16 cellular contexts compared by ENCODE assay signal in the genomic region with DNA sequence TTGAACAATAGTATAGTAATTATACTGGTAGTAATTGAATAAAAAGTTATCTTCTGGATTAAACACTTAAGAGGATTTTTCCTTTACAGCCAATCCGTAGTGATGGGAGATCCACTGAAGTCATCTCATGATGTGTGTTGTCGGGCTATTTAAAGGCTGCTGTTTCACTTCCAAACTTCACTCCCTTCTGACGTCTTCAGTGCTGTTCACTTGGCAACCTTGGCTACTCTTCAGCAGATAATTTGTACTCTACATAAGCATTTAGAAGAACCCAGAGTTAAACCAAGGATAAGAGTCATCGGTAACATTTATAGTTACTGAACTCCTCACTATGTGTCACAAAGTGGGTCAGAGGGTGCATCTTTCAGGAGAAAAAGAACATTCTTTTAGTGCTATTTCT.
DNase-seq lines count a peak whose midpoint lies in the region; ATAC-seq and TF ChIP-seq lines count a peak whose summit lies in the region.
"Had no signal": no experiment of that assay in that cellular context is flagged by ENCODE, and none has a peak within 500 bp of the region (broad histone marks: within the 10 kb centered on the region; RNA-seq: fewer than 3 reads in every experiment).

No MANE protein-coding gene starts in this region.

- peaks cover 0 to 6% of the 10 kb centered on the region in 2 donors for H3K4me1 ChIP-seq in right atrium auricular region

- no peak overlapping the region for H3K4me3 ChIP-seq in right atrium auricular region

- H3K9me3 Mint-ChIP-seq in central memory CD8-positive, alpha-beta T cell, result no peaks in the 10 kb centered on the region
- no peaks in the 10 kb centered on the region for H3K9me3 Mint-ChIP-seq in natural killer cell treated with Interleukin-12 subunit alpha and Interleukin-12 subunit beta and Interleukin-15 and Interleukin-18, amount 100 ng/mL, for 72 hours
- H3K9me3 Mint-ChIP-seq: endodermal cell; neural crest cell; stimulated activated naive CD8-positive, alpha-beta T cell treated with anti-CD3 and anti-CD28 coated beads, Interleukin-15, amount 100 ng/mL, for 72 hours had no signal

- H3K4me1 Mint-ChIP-seq in central memory CD8-positive, alpha-beta T cell, result no peaks in the 10 kb centered on the region
- no peaks in the 10 kb centered on the region for H3K4me1 Mint-ChIP-seq in natural killer cell treated with Interleukin-12 subunit alpha and Interleukin-12 subunit beta and Interleukin-15 and Interleukin-18, amount 100 ng/mL, for 72 hours (ENCODE audit: low read depth in 2 of 2)
- H3K4me1 Mint-ChIP-seq: endodermal cell; stimulated activated naive CD8-positive, alpha-beta T cell treated with anti-CD3 and anti-CD28 coated beads, Interleukin-15, amount 100 ng/mL, for 72 hours had no signal

- H3K27ac Mint-ChIP-seq in central memory CD8-positive, alpha-beta T cell (ENCODE audit: low read depth), result no peak overlapping the region
- H3K27ac Mint-ChIP-seq in natural killer cell treated with Interleukin-12 subunit alpha and Interleukin-12 subunit beta and Interleukin-15 and Interleukin-18, amount 100 ng/mL, for 72 hours, result no peak overlapping the region
- H3K27ac Mint-ChIP-seq: endodermal cell; stimulated activated naive CD8-positive, alpha-beta T cell treated with anti-CD3 and anti-CD28 coated beads, Interleukin-15, amount 100 ng/mL, for 72 hours had no signal

- H3K27me3 Mint-ChIP-seq in central memory CD8-positive, alpha-beta T cell, result no peaks in the 10 kb centered on the region
- no peaks in the 10 kb centered on the region for H3K27me3 Mint-ChIP-seq in natural killer cell treated with Interleukin-12 subunit alpha and Interleukin-12 subunit beta and Interleukin-15 and Interleukin-18, amount 100 ng/mL, for 72 hours

- no peaks in the 10 kb centered on the region for H3K27me3 ChIP-seq in right atrium auricular region

- peak; percentile 40 for ATAC-seq in central memory CD8-positive, alpha-beta T cell (replicated peaks; ENCODE audit: extremely low read depth, poor library complexity, severe bottlenecking)
- no peak for ATAC-seq in natural killer cell treated with Interleukin-12 subunit alpha and Interleukin-12 subunit beta and Interleukin-15 and Interleukin-18, amount 100 ng/mL, for 72 hours
- ATAC-seq in HG02610 (IDR thresholded peaks at IDR 0.05; ENCODE audit: unreplicated experiment) (no peak), GM19023 (IDR thresholded peaks at IDR 0.05; ENCODE audit: unreplicated experiment) (no peak)
- ATAC-seq: HCT116; stimulated activated naive CD8-positive, alpha-beta T cell treated with anti-CD3 and anti-CD28 coated beads, Interleukin-15, amount 100 ng/mL, for 72 hours had no signal

- H3K36me3 Mint-ChIP-seq in central memory CD8-positive, alpha-beta T cell (ENCODE audit: insufficient read depth), result no peaks in the 10 kb centered on the region
- no peaks in the 10 kb centered on the region for H3K36me3 Mint-ChIP-seq in natural killer cell treated with Interleukin-12 subunit alpha and Interleukin-12 subunit beta and Interleukin-15 and Interleukin-18, amount 100 ng/mL, for 72 hours

- H3K9me3 ChIP-seq in right atrium auricular region, result no peaks in the 10 kb centered on the region

- no peaks in the 10 kb centered on the region for H3K36me3 ChIP-seq in right atrium auricular region

- no peak for TF ChIP-seq CTCF in right atrium auricular region (IDR thresholded peaks at IDR 0.05)

- no peak overlapping the region for H3K4me3 Mint-ChIP-seq in central memory CD8-positive, alpha-beta T cell
- H3K4me3 Mint-ChIP-seq in natural killer cell treated with Interleukin-12 subunit alpha and Interleukin-12 subunit beta and Interleukin-15 and Interleukin-18, amount 100 ng/mL, for 72 hours, result no peak overlapping the region
- H3K4me3 Mint-ChIP-seq: endodermal cell; neural crest cell; stimulated activated naive CD8-positive, alpha-beta T cell treated with anti-CD3 and anti-CD28 coated beads, Interleukin-15, amount 100 ng/mL, for 72 hours had no signal

- peak overlapping the region; percentile 66 to 86 for H3K27ac ChIP-seq in right atrium auricular region
- H3K27ac ChIP-seq: HL-60 had no signal

- DNase-seq in NCI-H82 (lab: John Stamatoyannopoulos, UW) (peak; percentile 30), NCI-H82 treated with DMSO at 0.1 percent for 48 hours (lab: John Stamatoyannopoulos, UW; ENCODE audit: unreplicated experiment) (no peak), right atrium auricular region (ENCODE audit: low spot score) (peak; percentile 61), GDM1 (lab: John Stamatoyannopoulos, UW) (no peak)
- no peak for DNase-seq in central memory CD8-positive, alpha-beta T cell (ENCODE audit: low spot score in 2 of 2)
- no peak for DNase-seq in natural killer cell treated with Interleukin-12 subunit alpha and Interleukin-12 subunit beta and Interleukin-15 and Interleukin-18, amount 100 ng/mL, for 72 hours (ENCODE audit: low spot score)
- DNase-seq: activated gamma-delta T cell; Calu3; endodermal cell; small intestine; stimulated activated naive CD8-positive, alpha-beta T cell treated with anti-CD3 and anti-CD28 coated beads, Interleukin-15, amount 100 ng/mL, for 72 hours had no signal

Comparison
In these comparisons a context has a peak if more than half of its experiments do, and no peak if none do; other contexts are left out.
1. DNase-seq: peak in NCI-H82 (single experiment) and right atrium auricular region (single experiment); none in NCI-H82 treated with DMSO at 0.1 percent for 48 hours (single experiment), central memory CD8-positive, alpha-beta T cell (0 of 2), natural killer cell treated with Interleukin-12 subunit alpha and Interleukin-12 subunit beta and Interleukin-15 and Interleukin-18, amount 100 ng/mL, for 72 hours (single experiment) and GDM1 (single experiment).